19 cellular contexts compared by ENCODE assay signal in genomic region chr7:71615017-71615416, GRCh38.
DNase-seq lines count a peak whose midpoint lies in the region; ATAC-seq and TF ChIP-seq lines count a peak whose summit lies in the region.
"Had no signal": no experiment of that assay in that cellular context is flagged by ENCODE, and none has a peak within 500 bp of the region (broad histone marks: within the 10 kb centered on the region; RNA-seq: fewer than 3 reads in every experiment).

No MANE protein-coding gene starts in this region.

- WGBS in neuronal stem cell (ENCODE audit: extremely low coverage in 2 of 2, insufficient read length in 2 of 2, insufficient replicate concordance in 1 of 2), 2 donors: no CpG with 5 or more reads among the region's 5 CpGs

- H3K9ac ChIP-seq in neuronal stem cell (ENCODE audit: low read depth, low read length, poor library complexity): no peak overlapping the region

- H3K36me3 Mint-ChIP-seq in GM23338 (ENCODE audit: low read depth) (peaks cover 12% of the 10 kb centered on the region; the same call in 2 of the 3 replicates), glutamatergic neuron (ENCODE audit: unreplicated experiment) (no peaks in the 10 kb centered on the region), T-cell (no peaks in the 10 kb centered on the region)

- H3K36me3 ChIP-seq in GM23338 (ENCODE audit: insufficient read depth) (no peaks in the 10 kb centered on the region), neuronal stem cell (replicated peaks in 1 of 2; ENCODE audit: control insufficient read depth in 2 of 2, insufficient read depth in 2 of 2, low read length in 2 of 2) (no peaks in the 10 kb centered on the region)
- H3K36me3 ChIP-seq: breast epithelium, SJCRH30, spleen had no signal

- H3K14ac ChIP-seq in neuronal stem cell (ENCODE audit: low read length): no peak overlapping the region

- H3K4me3 ChIP-seq in GM23338 (no peak overlapping the region), neuronal stem cell (ENCODE audit: low read length in 2 of 2) (peak overlapping the region in 1 of 2 donors; percentile 10)
- H3K4me3 ChIP-seq: breast epithelium, SJCRH30, spleen had no signal

- H3K18ac ChIP-seq in neuronal stem cell (ENCODE audit: low read length): no peak overlapping the region

- H3K9me2 ChIP-seq in GM23338 (ENCODE audit: insufficient read depth): no peaks in the 10 kb centered on the region

- H3K4me2 ChIP-seq in GM23338 (no peak overlapping the region), neuronal stem cell (ENCODE audit: insufficient read depth, low read length, poor library complexity, severe bottlenecking) (no peak overlapping the region)

- H2AK5ac ChIP-seq in neuronal stem cell (ENCODE audit: low read depth, low read length): no peak overlapping the region

- TF ChIP-seq CTCF in GM23338 (conservative IDR thresholded peaks at IDR 0.05; ENCODE audit: low read depth in 2 of 2) (no peak), glutamatergic neuron (IDR thresholded peaks at IDR 0.05; ENCODE audit: partially characterized antibody, unreplicated experiment) (no peak)

- H2BK5ac ChIP-seq in neuronal stem cell (ENCODE audit: low read length): no peak overlapping the region

- H3K23ac ChIP-seq in neuronal stem cell (ENCODE audit: low read depth, low read length, poor library complexity): no peak overlapping the region

- H3K9me3 Mint-ChIP-seq in GM23338: peaks cover 3% of the 10 kb centered on the region; the same call in 2 of the 3 replicates
- peaks cover 1% of the 10 kb centered on the region for H3K9me3 Mint-ChIP-seq in glutamatergic neuron (ENCODE audit: unreplicated experiment)
- H3K9me3 Mint-ChIP-seq in T-cell: peaks cover 8 to 9% (median 9%) of the 10 kb centered on the region in 3 donors

- H3K4me3 Mint-ChIP-seq in GM23338: no peak overlapping the region
- no peak overlapping the region for H3K4me3 Mint-ChIP-seq in glutamatergic neuron (ENCODE audit: unreplicated experiment)
- no peak overlapping the region for H3K4me3 Mint-ChIP-seq in T-cell

- no peak overlapping the region for H2BK12ac ChIP-seq in neuronal stem cell (ENCODE audit: low read length)

- no peaks in the 10 kb centered on the region for H3K27me3 ChIP-seq in GM23338 (ENCODE audit: insufficient read depth)
- H3K27me3 ChIP-seq in neuronal stem cell (ENCODE audit: control insufficient read depth in 3 of 3, insufficient read depth in 3 of 3, low read depth in 1 of 3, low read length in 3 of 3): no peaks in the 10 kb centered on the region
- H3K27me3 ChIP-seq: breast epithelium, foreskin keratinocyte, SJCRH30, spleen had no signal

- H3K4me1 ChIP-seq in GM23338 (ENCODE audit: insufficient read depth): peaks cover 35% of the 10 kb centered on the region
- H3K4me1 ChIP-seq in neuronal stem cell (ENCODE audit: control insufficient read depth in 2 of 2, insufficient read depth in 1 of 2, low read depth in 1 of 2, low read length in 2 of 2): peaks cover 22 to 23% of the 10 kb centered on the region in 2 donors
- H3K4me1 ChIP-seq: breast epithelium, foreskin keratinocyte had no signal

- CTCF ChIA-PET in T-cell (lab: Charles Lee): no interaction called here

- H3F3A ChIP-seq in GM23338 (replicated peaks; ENCODE audit: low read depth): 0 out of 2 replicates have a peak, but pooled peaks cover 2% of the 10 kb centered on the region

- no peak overlapping the region for H4K91ac ChIP-seq in neuronal stem cell (ENCODE audit: low read depth, low read length, poor library complexity)

- no peak overlapping the region for H4K8ac ChIP-seq in neuronal stem cell (ENCODE audit: low read depth, low read length)

- POLR2A ChIA-PET in T-cell (lab: Charles Lee): no interaction called here

- no peaks in the 10 kb centered on the region for H4K20me1 ChIP-seq in GM23338 (replicated peaks; ENCODE audit: insufficient read depth)

- no peaks in the 10 kb centered on the region for H3K79me2 ChIP-seq in GM23338 (replicated peaks; ENCODE audit: insufficient read depth)

- H3K79me1 ChIP-seq in neuronal stem cell (ENCODE audit: low read depth, low read length): no peaks in the 10 kb centered on the region

- H3K27ac ChIP-seq in GM23338 (ENCODE audit: low read depth) (no peak overlapping the region), neuronal stem cell (replicated peaks; ENCODE audit: low read length) (no peak overlapping the region)
- H3K27ac ChIP-seq: breast epithelium, foreskin keratinocyte, SJCRH30 had no signal

- H3K27me3 Mint-ChIP-seq in GM23338 (ENCODE audit: insufficient read depth, low read depth, poor library complexity) (peaks cover 6% of the 10 kb centered on the region), glutamatergic neuron (ENCODE audit: unreplicated experiment) (peaks cover 6% of the 10 kb centered on the region), T-cell (no peaks in the 10 kb centered on the region)

- DNase-seq in GM23338 (ENCODE audit: low spot score) (peak; percentile 32), RPMI7951 (ENCODE audit: low read depth) (peak; percentile 69), glutamatergic neuron (peak; percentile 38), neuronal stem cell (ENCODE audit: low spot score) (no peak), T-cell (no peak)
- DNase-seq in stimulated activated CD4-positive, alpha-beta T cell treated with anti-CD3 and anti-CD28 coated beads, Interleukin-4, amount 100 ng/mL, for 1 hour: no peak
- DNase-seq: activated CD4-positive, alpha-beta T cell treated with anti-CD3 and anti-CD28 coated beads for 48 hours; foreskin keratinocyte; MV-4-11; nucleus accumbens; spleen; stimulated activated naive CD4-positive, alpha-beta T cell treated with Interleukin-2 at 50 U/mL for 16 hours; T-helper 9 cell had no signal

- H2BK15ac ChIP-seq in neuronal stem cell (ENCODE audit: low read length): no peak overlapping the region

- no peak overlapping the region for H2AFZ ChIP-seq in GM23338
- peak overlapping the region; percentile 41 for H2AFZ ChIP-seq in neuronal stem cell (ENCODE audit: low read length)

- H2BK120ac ChIP-seq in neuronal stem cell (ENCODE audit: low read depth, low read length): no peak overlapping the region

- ATAC-seq in GM23338 (peak; percentile 71), HG03108 (IDR thresholded peaks at IDR 0.05; ENCODE audit: unreplicated experiment) (no peak), HG02884 (IDR thresholded peaks at IDR 0.05; ENCODE audit: unreplicated experiment) (no peak), T-cell (replicated peaks in 1 of 4) (no peak)
- ATAC-seq: activated naive CD4-positive, alpha-beta T cell treated with anti-CD3 and anti-CD28 coated beads, Interleukin-2, amount 50 U/mL, for 72 hours; foreskin keratinocyte; HepG2 had no signal

- H3K27ac Mint-ChIP-seq in GM23338 (no peak overlapping the region), glutamatergic neuron (ENCODE audit: unreplicated experiment) (peak overlapping the region; percentile 92), T-cell (no peak overlapping the region)
- H3K27ac Mint-ChIP-seq: activated naive CD4-positive, alpha-beta T cell treated with anti-CD3 and anti-CD28 coated beads, Interleukin-2, amount 50 U/mL, for 72 hours had no signal

- peaks cover 0 to 4% of the 10 kb centered on the region in 2 donors for H3K9me3 ChIP-seq in neuronal stem cell (replicated peaks in 1 of 2; ENCODE audit: control insufficient read depth in 2 of 2, insufficient read depth in 1 of 2, low read depth in 1 of 2, low read length in 2 of 2)

- H3K4me1 Mint-ChIP-seq in GM23338 (peaks cover 34% of the 10 kb centered on the region), glutamatergic neuron (ENCODE audit: low read depth, unreplicated experiment) (peaks cover 23% of the 10 kb centered on the region), T-cell (no peaks in the 10 kb centered on the region)

- no peak overlapping the region for H3K4ac ChIP-seq in neuronal stem cell (ENCODE audit: low read length)

TF ChIP-seq in GM23338, 12 proteins besides CTCF, POLR2A, EP300 and RAD21 (continues in another document):
- TF ChIP-seq STAT1 (IDR thresholded peaks at IDR 0.05; ENCODE audit: unreplicated experiment) (no peak), POLR2AphosphoS5 (IDR thresholded peaks at IDR 0.05; ENCODE audit: low read depth) (no peak), EZH2 (IDR thresholded peaks at IDR 0.05; ENCODE audit: low read depth, unreplicated experiment) (no peak)

Comparison
In these comparisons a context has a peak if more than half of its experiments do, and no peak if none do; other contexts are left out.
1. DNase-seq: peak in GM23338 (single experiment), RPMI7951 (single experiment) and glutamatergic neuron (single experiment); none in neuronal stem cell (single experiment), stimulated activated CD4-positive, alpha-beta T cell treated with anti-CD3 and anti-CD28 coated beads, Interleukin-4, amount 100 ng/mL, for 1 hour (single experiment) and T-cell (0 of 34).